10 cellular contexts compared by ENCODE assay signal in the genomic region with DNA sequence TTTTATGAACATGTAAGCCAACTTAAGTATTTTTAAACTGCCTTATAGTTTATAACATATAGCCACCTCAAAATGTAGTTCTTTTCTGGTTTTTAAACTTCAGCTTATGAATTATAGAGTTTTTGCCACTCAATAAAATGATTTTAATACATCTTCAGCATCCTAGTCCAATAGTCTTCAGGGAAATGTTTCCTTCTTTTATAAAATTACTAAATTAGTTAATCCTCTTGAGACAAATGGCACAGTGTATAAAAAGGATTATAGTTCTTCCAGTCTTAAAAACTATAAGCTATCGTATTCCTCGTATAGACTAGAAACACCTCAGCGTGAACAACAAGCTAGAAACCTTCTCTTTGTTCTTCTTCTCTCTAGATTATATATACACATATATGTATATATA. TPM values are rescaled to one million over a fixed set of nuclear protein-coding genes. Genes with fewer than 3 reads are reported as not detected.
"Had no signal": no experiment of that assay in that cellular context is flagged by ENCODE, and none has a peak within 500 bp of the region (broad histone marks: within the 10 kb centered on the region; RNA-seq: fewer than 3 reads in every experiment).

A gene (plus strand): TSS at position 301 of the 400 bp plus-strand sequence. CDS start 2,679 bp downstream, outside the sequence.

- H2AFZ ChIP-seq: GM23248 had no signal

- H3K27ac Mint-ChIP-seq: H9, HFFc6 had no signal

- H3K4me1 Mint-ChIP-seq: H9 had no signal

- H3K4me1 ChIP-seq: HAP-1 had no signal

- H3K27ac ChIP-seq: GM23248 had no signal

- H3K36me3 ChIP-seq: HAP-1 had no signal

- H3K4me3 Mint-ChIP-seq: H9, HFFc6 had no signal

- H3K4me3 ChIP-seq: GM23248, HAP-1 had no signal

- ATAC-seq: HCT116 had no signal

- DNase-seq: GM23248, GOT3, H7, H9, HCEC 1CT, HFFc6 had no signal

RNA-seq across cellular contexts. Expression of the gene that starts here (rescaled TPM):
- total RNA-seq: GM23248, H1, H4, H7, H9, HFFc6 had no signal
- polyA plus RNA-seq: GM23248, H1 had no signal
